In the genomic region with DNA sequence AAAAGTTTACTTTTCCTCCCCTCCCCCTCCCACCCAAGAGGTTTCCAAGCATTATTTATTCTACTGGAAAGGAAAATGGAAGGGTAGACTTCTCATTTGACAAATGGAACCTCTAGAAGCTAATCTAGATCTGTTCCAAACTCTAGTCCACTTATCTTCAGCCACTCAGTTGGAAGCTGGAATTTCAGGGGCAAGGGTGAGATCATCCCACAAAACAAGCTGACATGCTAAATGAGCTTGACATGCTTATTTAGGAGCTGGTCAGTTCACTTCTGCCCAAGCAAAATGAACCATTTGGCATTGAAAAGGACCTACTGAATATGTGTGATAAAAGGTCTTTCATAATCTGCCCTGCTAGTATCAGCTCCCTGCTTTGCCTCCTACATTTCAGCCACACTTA, we compare ENCODE assay signal across 22 cellular contexts. TPM values are rescaled to one million over a fixed set of nuclear protein-coding genes. Genes with fewer than 3 reads are reported as not detected.
A peak's percentile ranks its signal among the peaks of the same experiment; 100 is the strongest.
DNase-seq lines count a peak whose midpoint lies in the region; ATAC-seq and TF ChIP-seq lines count a peak whose summit lies in the region.
"Had no signal": no experiment of that assay in that cellular context is flagged by ENCODE, and none has a peak within 500 bp of the region (broad histone marks: within the 10 kb centered on the region; RNA-seq: fewer than 3 reads in every experiment).

No MANE protein-coding gene starts in this region.

- H3K4me1 Mint-ChIP-seq in chondrocyte (ENCODE audit: low read depth) (peaks cover 23% of the 10 kb centered on the region), type B pancreatic cell (ENCODE audit: unreplicated experiment) (peaks cover 19% of the 10 kb centered on the region)

- H3K79me2 ChIP-seq in MM.1S (ENCODE audit: low read length) = peaks cover 50% of the 10 kb centered on the region
- peaks cover 67% of the 10 kb centered on the region for H3K79me2 ChIP-seq in PC-3 (ENCODE audit: low read length)

- H3K4me3 Mint-ChIP-seq in chondrocyte (ENCODE audit: unreplicated experiment) = no peak overlapping the region
- peak overlapping the region; percentile 52 for H3K4me3 Mint-ChIP-seq in type B pancreatic cell
- H3K4me3 Mint-ChIP-seq: activated naive CD8-positive, alpha-beta T cell treated with anti-CD3 and anti-CD28 coated beads, Interleukin-2, amount 50 U/mL, for 24 hours; dendritic cell treated with granulocyte-macrophage colony-stimulating factor and Interleukin-4, amounts not matched to agents 40 ng/mL and 50 ng/mL, for 4 days; mesothelial cell of epicardium had no signal

- H3K9me2 ChIP-seq in MM.1S (replicated peaks; ENCODE audit: insufficient read depth, low read length) (no peaks in the 10 kb centered on the region), PC-3 (replicated peaks; ENCODE audit: low read length) (no peaks in the 10 kb centered on the region)

- H3F3A ChIP-seq in MM.1S (ENCODE audit: insufficient read depth, low read length) (peaks cover 6% of the 10 kb centered on the region; the same call in 1 of the 2 replicates), PC-3 (ENCODE audit: low read length, unreplicated experiment) (no peaks in the 10 kb centered on the region)

- no peak for TF ChIP-seq CTCF in heart right ventricle (IDR thresholded peaks at IDR 0.05)
- no peak for TF ChIP-seq CTCF in chondrocyte (IDR thresholded peaks at IDR 0.05)
- no peak for TF ChIP-seq CTCF in type B pancreatic cell (conservative IDR thresholded peaks at IDR 0.05)
- no peak for TF ChIP-seq CTCF in MM.1S (IDR thresholded peaks at IDR 0.05; ENCODE audit: low read length)
- TF ChIP-seq CTCF in PC-3 (conservative IDR thresholded peaks at IDR 0.05; ENCODE audit: low read depth, low read length) = no peak

- H3K4me1 ChIP-seq in heart right ventricle = peaks cover 7 to 39% (median 30%) of the 10 kb centered on the region in 9 donors
- H3K4me1 ChIP-seq in MM.1S (ENCODE audit: low read length) = no peaks in the 10 kb centered on the region
- peaks cover 8% of the 10 kb centered on the region for H3K4me1 ChIP-seq in PC-3 (ENCODE audit: insufficient read depth, low read length)

- H3K27ac Mint-ChIP-seq in chondrocyte (ENCODE audit: unreplicated experiment) (peak overlapping the region; percentile 10), type B pancreatic cell (no peak overlapping the region)
- H3K27ac Mint-ChIP-seq: dendritic cell treated with granulocyte-macrophage colony-stimulating factor and Interleukin-4, amounts not matched to agents 40 ng/mL and 50 ng/mL, for 4 days had no signal

- DNase-seq in heart right ventricle (no peak), left cardiac atrium (no peak), chondrocyte (ENCODE audit: low spot score) (no peak), myocyte (ENCODE audit: low read depth) (peak; percentile 71), type B pancreatic cell (ENCODE audit: extremely low spot score, unreplicated experiment) (no peak), MM.1S (no peak), PC-3 (no peak)
- DNase-seq: activated CD4-positive, alpha-beta T cell treated with anti-CD3 and anti-CD28 coated beads, Interleukin-2, amount 50 U/mL, for 1 hour; activated CD8-positive, alpha-beta memory T cell treated with anti-CD3 and anti-CD28 coated beads, Interleukin-2, amount 50 U/mL, for 4 hours; activated naive CD8-positive, alpha-beta T cell treated with anti-CD3 and anti-CD28 coated beads, Interleukin-2, amount 50 U/mL, for 24 hours; Caco-2; hippocampal formation; NCI-H774; SHP77; spleen; stimulated activated CD4-positive, alpha-beta T cell treated with anti-CD3 and anti-CD28 coated beads, Interleukin-4, amount 100 ng/mL, for 4 hours; uterus had no signal

- no TSS peak for BruUV-seq in PC-3 (replicated peaks; lab: Mats Ljungman, UMichigan)

- H3K9me3 Mint-ChIP-seq in chondrocyte (ENCODE audit: low read depth) (no peaks in the 10 kb centered on the region), type B pancreatic cell (no peaks in the 10 kb centered on the region)
- H3K9me3 Mint-ChIP-seq: activated naive CD8-positive, alpha-beta T cell treated with anti-CD3 and anti-CD28 coated beads, Interleukin-2, amount 50 U/mL, for 24 hours; dendritic cell treated with granulocyte-macrophage colony-stimulating factor and Interleukin-4, amounts not matched to agents 40 ng/mL and 50 ng/mL, for 4 days; mesothelial cell of epicardium had no signal

- CTCF ChIA-PET in PC-3 (lab: Charles Lee) = no interaction called here

- no peaks in the 10 kb centered on the region for H3K27me3 ChIP-seq in heart right ventricle
- no peaks in the 10 kb centered on the region for H3K27me3 ChIP-seq in MM.1S (replicated peaks; ENCODE audit: insufficient read depth, low read length)
- H3K27me3 ChIP-seq in PC-3 (ENCODE audit: low read length) = no peaks in the 10 kb centered on the region
- H3K27me3 ChIP-seq: BLaER1, spleen, uterus had no signal

- intact Hi-C loops in heart right ventricle (cut with DNase I) (loop anchor here in 1 of 10 donors (5.0 kb wide), 1 partner anchor 51 kb away; the partner anchor contains the start of gene RAD54L), left cardiac atrium (cut with DNase I) (no loop called here), PC-3 (cut with micrococcal nuclease) (no loop called here)

- H2AFZ ChIP-seq in MM.1S (ENCODE audit: low read length) (no peak overlapping the region), PC-3 (ENCODE audit: low read length) (no peak overlapping the region)

- no peak for ATAC-seq in heart right ventricle
- no peak for ATAC-seq in left cardiac atrium
- no peak for ATAC-seq in GM19324 (IDR thresholded peaks at IDR 0.05; ENCODE audit: low FRiP score, unreplicated experiment)
- ATAC-seq in PC-3 = no peak
- ATAC-seq: A549; activated naive CD8-positive, alpha-beta T cell treated with anti-CD3 and anti-CD28 coated beads, Interleukin-2, amount 50 U/mL, for 24 hours had no signal

- H3K27ac ChIP-seq in heart right ventricle (peak overlapping the region in 6 of 10 donors; percentile 27 to 99 (median 97)), MM.1S (ENCODE audit: low read length) (no peak overlapping the region), PC-3 (ENCODE audit: low read length) (no peak overlapping the region)
- H3K27ac ChIP-seq: A549, BLaER1, uterus had no signal

- H3K9me3 ChIP-seq in heart right ventricle (no peaks in the 10 kb centered on the region), MM.1S (replicated peaks; ENCODE audit: insufficient read depth, low read length) (no peaks in the 10 kb centered on the region), PC-3 (ENCODE audit: low read length) (no peaks in the 10 kb centered on the region)
- H3K9me3 ChIP-seq: A549, BLaER1, Caco-2, spleen, uterus had no signal

- no peaks in the 10 kb centered on the region for H4K20me1 ChIP-seq in MM.1S (ENCODE audit: insufficient read depth, low read length)
- H4K20me1 ChIP-seq in PC-3 (ENCODE audit: low read length) = peaks cover 5% of the 10 kb centered on the region; the same call in 1 of the 2 replicates

- no peak overlapping the region for H3K4me3 ChIP-seq in heart right ventricle
- no peak overlapping the region for H3K4me3 ChIP-seq in MM.1S (ENCODE audit: low read length)
- H3K4me3 ChIP-seq in PC-3 (ENCODE audit: low read length) = no peak overlapping the region
- H3K4me3 ChIP-seq: A549, BLaER1, spleen, uterus had no signal

- no peaks in the 10 kb centered on the region for H3K27me3 Mint-ChIP-seq in chondrocyte (ENCODE audit: low read depth)
- H3K27me3 Mint-ChIP-seq in type B pancreatic cell = no peaks in the 10 kb centered on the region
- H3K27me3 Mint-ChIP-seq: activated naive CD8-positive, alpha-beta T cell treated with anti-CD3 and anti-CD28 coated beads, Interleukin-2, amount 50 U/mL, for 24 hours; dendritic cell treated with granulocyte-macrophage colony-stimulating factor and Interleukin-4, amounts not matched to agents 40 ng/mL and 50 ng/mL, for 4 days had no signal

- peaks cover 0 to 48% (median 43%) of the 10 kb centered on the region in 9 donors for H3K36me3 ChIP-seq in heart right ventricle
- no peaks in the 10 kb centered on the region for H3K36me3 ChIP-seq in MM.1S (replicated peaks; ENCODE audit: insufficient read depth, low read length)
- peaks cover 24% of the 10 kb centered on the region for H3K36me3 ChIP-seq in PC-3 (ENCODE audit: low read depth, low read length)
- H3K36me3 ChIP-seq: uterus had no signal

- H3K4me2 ChIP-seq in MM.1S (ENCODE audit: low read depth, low read length) = no peak overlapping the region
- no peak overlapping the region for H3K4me2 ChIP-seq in PC-3 (ENCODE audit: low read length)
- H3K4me2 ChIP-seq: A549, BLaER1 had no signal

- POLR2A ChIA-PET in PC-3 (lab: Charles Lee; ENCODE audit: unreplicated experiment) = no interaction called here

- peaks cover 26% of the 10 kb centered on the region for H3K36me3 Mint-ChIP-seq in chondrocyte (ENCODE audit: low read depth)
- peaks cover 33% of the 10 kb centered on the region for H3K36me3 Mint-ChIP-seq in type B pancreatic cell

- H3K9ac ChIP-seq in MM.1S (ENCODE audit: low read length) (no peak overlapping the region), PC-3 (ENCODE audit: low read length) (no peak overlapping the region)
- H3K9ac ChIP-seq: BLaER1 had no signal

RNA-seq across cellular contexts. Expression of gene LRRC41, which starts 5.0 kb away (rescaled TPM):
- total RNA-seq in heart right ventricle (10 to 100 TPM; 36.7 to 52.5 (median 43.6) TPM), left cardiac atrium (10 to 100 TPM; 34.5 to 46.4 TPM), chondrocyte (82.0 to 96.8 TPM (median 82.9 TPM) in 3 replicates), myocyte (97.9 and 104 TPM in 2 replicates), type B pancreatic cell (ENCODE audit: low replicate concordance) (85.6 and 89.9 TPM in 2 replicates), PC-3 (2014; rRNA removed) (52.7 TPM in 2 replicates)
- 10 to 100 TPM; 15.4 to 23.1 TPM for polyA plus RNA-seq in heart right ventricle
- 58.6 TPM for polyA plus RNA-seq in myocyte (2012)

RNA-seq across cellular contexts. Expression of gene UQCRH, which starts 5.1 kb away (rescaled TPM):
- total RNA-seq in heart right ventricle (1,000 to 10,000 TPM in 5 of 10 donors, 100 to 1,000 TPM in 5; 759 to 1,195 (median 1,005) TPM), left cardiac atrium (100 to 1,000 TPM; 770 to 822 TPM), chondrocyte (167 to 194 TPM (median 168 TPM) in 3 replicates), myocyte (345 and 386 TPM in 2 replicates), type B pancreatic cell (ENCODE audit: low replicate concordance) (335 and 403 TPM in 2 replicates), PC-3 (2014; rRNA removed) (642 and 885 TPM in 2 replicates)
- 1,000 to 10,000 TPM in 1 of 2 donors, 100 to 1,000 TPM in 1; 819 to 1,588 TPM for polyA plus RNA-seq in heart right ventricle
- 394 TPM for polyA plus RNA-seq in myocyte (2012)

RNA-seq across cellular contexts. Expression of gene NSUN4, which starts 42.2 kb away (rescaled TPM):
- total RNA-seq in heart right ventricle = 10 to 100 TPM; 12.5 to 18.7 (median 16.5) TPM
- polyA plus RNA-seq in heart right ventricle = 1 to 10 TPM; 9.6 to 9.9 TPM
- 10 to 100 TPM; 13.4 to 17.4 TPM for total RNA-seq in left cardiac atrium
- total RNA-seq in chondrocyte = 21.2 to 23.5 TPM (median 23.4 TPM) in 3 replicates
- 11.3 and 12.3 TPM in 2 replicates for total RNA-seq in myocyte
- 15.5 TPM for polyA plus RNA-seq in myocyte (2012)
- total RNA-seq in type B pancreatic cell (ENCODE audit: low replicate concordance) = 22.4 and 26.6 TPM in 2 replicates
- total RNA-seq in PC-3 (2014; rRNA removed) = 14.2 and 16.8 TPM in 2 replicates

RNA-seq across cellular contexts. Expression of gene RAD54L, which starts 50.8 kb away (rescaled TPM):
- 1 to 10 TPM in 3 of 10 donors, under 1 TPM in 6, not detected in 1; 0.42 to 2.8 (median 0.68) TPM for total RNA-seq in heart right ventricle
- 1 to 10 TPM in 1 of 2 donors, under 1 TPM in 1; 0.35 to 1.0 TPM for polyA plus RNA-seq in heart right ventricle
- under 1 TPM; 0.71 to 0.77 TPM for total RNA-seq in left cardiac atrium
- 2.6 to 9.9 TPM (median 2.7 TPM) in 3 replicates for total RNA-seq in chondrocyte
- 0.52 and 0.59 TPM in 2 replicates for total RNA-seq in myocyte
- polyA plus RNA-seq in myocyte (2012) = 0.30 TPM
- total RNA-seq in type B pancreatic cell (ENCODE audit: low replicate concordance) = 9.6 and 22.9 TPM in 2 replicates
- 26.0 and 29.4 TPM in 2 replicates for total RNA-seq in PC-3 (2014; rRNA removed)

Comparison
In these comparisons a context has a peak if more than half of its experiments do, and no peak if none do; other contexts are left out.
1. H3K27ac ChIP-seq: peak in heart right ventricle (6 of 10); none in MM.1S (single experiment) and PC-3 (single experiment).